In genomic region chr5:181223041-181223728, GRCh38 we compare ENCODE assay signal across 8 cellular contexts. TPM values are rescaled to one million over a fixed set of nuclear protein-coding genes. Genes with fewer than 3 reads are reported as not detected.
A peak's percentile ranks its signal among the peaks of the same experiment; 100 is the strongest.
DNase-seq lines count a peak whose midpoint lies in the region; FAIRE-seq and TF ChIP-seq lines count a peak whose summit lies in the region.

TSS of gene TRIM41 (plus strand) at chr5:181223281. CDS start at chr5:181224000, 719 bp downstream.

- no peaks in the 10 kb centered on the region for H4K20me1 ChIP-seq in BLaER1 treated with 17β-estradiol and CSF1 and Interleukin-3, amounts not matched to agents 10 nM and 100 nM

- peak within 1 kb of the TSS; percentile 67 to 87 (median 80) for H3K4me3 ChIP-seq in BLaER1 treated with 17β-estradiol and CSF1 and Interleukin-3, amounts not matched to agents 10 nM and 100 nM
- peak within 1 kb of the TSS; percentile 67 to 86 for H3K4me3 ChIP-seq in muscle layer of duodenum (ENCODE audit: low read depth in 1 of 2, low read length in 2 of 2)

- peaks cover 28 to 50% (median 41%) of the 10 kb centered on the region in 10 experiments for H3K4me1 ChIP-seq in BLaER1 treated with 17β-estradiol and CSF1 and Interleukin-3, amounts not matched to agents 10 nM and 100 nM
- H3K4me1 ChIP-seq in muscle layer of duodenum (ENCODE audit: control insufficient read depth in 1 of 2, insufficient read depth in 2 of 2, low read length in 2 of 2) = peaks cover 8 to 19% of the 10 kb centered on the region in 2 donors

- POLR2A ChIA-PET in activated CD8-positive, alpha-beta memory T cell treated with anti-CD3 and anti-CD28 coated beads for 36 hours (lab: Charles Lee) = interaction anchor here (0.6 to 7.1 kb wide), 7 partner anchors 13 to 392 kb away, joined by 3 to 33 read pairs (median 6); partner anchors contain the start of genes RACK1 and TRIM7

- peak within 1 kb of the TSS; percentile 91 to 99 (median 95) for H3K9ac ChIP-seq in BLaER1 treated with 17β-estradiol and CSF1 and Interleukin-3, amounts not matched to agents 10 nM and 100 nM

- peak within 1 kb of the TSS; percentile 92 to 99 (median 97) for H3K27ac ChIP-seq in BLaER1 treated with 17β-estradiol and CSF1 and Interleukin-3, amounts not matched to agents 10 nM and 100 nM
- H3K27ac ChIP-seq in epithelial cell of prostate (peak within 1 kb of the TSS; percentile 96), muscle layer of duodenum (ENCODE audit: low read length) (peak within 1 kb of the TSS; percentile 83)

- no peak for TF ChIP-seq CTCF in GM20000 (IDR thresholded peaks at IDR 0.05; ENCODE audit: extremely low read depth, missing control alignments)

- CTCF ChIA-PET in activated CD8-positive, alpha-beta memory T cell treated with anti-CD3 and anti-CD28 coated beads for 36 hours (lab: Charles Lee) = interaction anchor here (1.7 to 2.1 kb wide), 6 partner anchors 16 to 39 kb away, joined by 4 to 11 read pairs (median 8); partner anchors contain the start of gene TRIM7

- DNase-seq in GM20000 (ENCODE audit: low spot score) = peak; percentile 88
- peak; percentile 87 for DNase-seq in HTR-8/SVneo (ENCODE audit: insufficient read length, low spot score)
- peak; percentile 84 for DNase-seq in epithelial cell of prostate (ENCODE audit: low read depth, low spot score)
- peak; percentile 97 to 99 for DNase-seq in stimulated activated CD8-positive, alpha-beta memory T cell treated with anti-CD3 and anti-CD28 coated beads, Interleukin-7, amount 100 ng/mL, for 48 hours (ENCODE audit: extremely low read depth in 1 of 2, low read depth in 1 of 2)
- no peak for DNase-seq in NCI-H1417 (lab: John Stamatoyannopoulos, UW)

- H3K36me3 ChIP-seq in BLaER1 treated with 17β-estradiol and CSF1 and Interleukin-3, amounts not matched to agents 10 nM and 100 nM = peaks cover 7 to 19% (median 14%) of the 10 kb centered on the region in 11 experiments; a peak in 20 of 22 replicates
- no peaks in the 10 kb centered on the region for H3K36me3 ChIP-seq in muscle layer of duodenum (ENCODE audit: control insufficient read depth in 1 of 2, insufficient read depth in 2 of 2, low read length in 2 of 2)

- peak within 1 kb of the TSS; percentile 81 to 98 (median 95) for H3K4me2 ChIP-seq in BLaER1 treated with 17β-estradiol and CSF1 and Interleukin-3, amounts not matched to agents 10 nM and 100 nM

- H3K9me3 ChIP-seq in BLaER1 treated with 17β-estradiol and CSF1 and Interleukin-3, amounts not matched to agents 10 nM and 100 nM (replicated peaks in 1 of 11) = no peaks in the 10 kb centered on the region
- H3K9me3 ChIP-seq in muscle layer of duodenum (ENCODE audit: control insufficient read depth in 1 of 2, low read length in 2 of 2) = no peaks in the 10 kb centered on the region

- peaks cover 0 to 4% (median 0%) of the 10 kb centered on the region in 11 experiments; a peak in 1 of 22 replicates for H3K27me3 ChIP-seq in BLaER1 treated with 17β-estradiol and CSF1 and Interleukin-3, amounts not matched to agents 10 nM and 100 nM
- H3K27me3 ChIP-seq in muscle layer of duodenum (ENCODE audit: low read depth, low read length) = no peaks in the 10 kb centered on the region

- peak; percentile 58 for FAIRE-seq in HTR-8/SVneo (lab: Jason Lieb, UNC)

RNA-seq across cellular contexts. Expression of gene TRIM41, which starts in this region (rescaled TPM):
- total RNA-seq in activated CD8-positive, alpha-beta memory T cell treated with anti-CD3 and anti-CD28 coated beads for 36 hours = 10 to 100 TPM; 36.5 to 38.6 TPM

Comparison
In these comparisons a context has a peak if more than half of its experiments do, and no peak if none do; other contexts are left out.
1. DNase-seq: peak in GM20000 (single experiment), HTR-8/SVneo (single experiment), epithelial cell of prostate (single experiment) and stimulated activated CD8-positive, alpha-beta memory T cell treated with anti-CD3 and anti-CD28 coated beads, Interleukin-7, amount 100 ng/mL, for 48 hours (2 of 2); none in NCI-H1417 (0 of 3).
2. Peak in every context shown above with its lines, with median percentiles within 50 percentile points of each other: H3K27ac ChIP-seq.